In genomic region chr19:38114651-38115050, GRCh38 we compare ENCODE assay signal across 22 cellular contexts.
DNase-seq lines count a peak whose midpoint lies in the region; ATAC-seq and TF ChIP-seq lines count a peak whose summit lies in the region.
"Had no signal": no experiment of that assay in that cellular context is flagged by ENCODE, and none has a peak within 500 bp of the region (broad histone marks: within the 10 kb centered on the region; RNA-seq: fewer than 3 reads in every experiment).

No MANE protein-coding gene starts in this region.

- peaks cover 9% of the 10 kb centered on the region for H3K4me1 ChIP-seq in CD4-positive, CD25-positive, alpha-beta regulatory T cell (ENCODE audit: control insufficient read depth, insufficient read depth, low read length, poor library complexity, severe bottlenecking)
- H3K4me1 ChIP-seq in neural progenitor cell: no peaks in the 10 kb centered on the region
- H3K4me1 ChIP-seq: BE2C had no signal

- H3K27ac Mint-ChIP-seq in T-helper 2 cell treated with Interferon-gamma antibody and Interleukin-4, amounts not matched to agents 5 μg/mL and 100 μg/mL, for 36 hours: peak overlapping the region; percentile 26
- H3K27ac Mint-ChIP-seq in CD4-positive, CD25-positive, alpha-beta regulatory T cell: peak overlapping the region in 2 of 3 donors; percentile 32 to 51
- H3K27ac Mint-ChIP-seq in T-helper 17 cell: peak overlapping the region; percentile 27
- peak overlapping the region; percentile 16 for H3K27ac Mint-ChIP-seq in neural progenitor cell
- H3K27ac Mint-ChIP-seq: CD8-positive, alpha-beta T cell had no signal

- no peaks in the 10 kb centered on the region for H3K27me3 Mint-ChIP-seq in T-helper 2 cell treated with Interferon-gamma antibody and Interleukin-4, amounts not matched to agents 5 μg/mL and 100 μg/mL, for 36 hours (ENCODE audit: low read depth)
- no peaks in the 10 kb centered on the region for H3K27me3 Mint-ChIP-seq in CD4-positive, CD25-positive, alpha-beta regulatory T cell
- no peaks in the 10 kb centered on the region for H3K27me3 Mint-ChIP-seq in T-helper 17 cell
- peaks cover 8% of the 10 kb centered on the region for H3K27me3 Mint-ChIP-seq in neural progenitor cell (ENCODE audit: insufficient read depth, low read depth)

- no peak overlapping the region for H3K4me3 Mint-ChIP-seq in T-helper 2 cell treated with Interferon-gamma antibody and Interleukin-4, amounts not matched to agents 5 μg/mL and 100 μg/mL, for 36 hours
- no peak overlapping the region for H3K4me3 Mint-ChIP-seq in CD4-positive, CD25-positive, alpha-beta regulatory T cell
- no peak overlapping the region for H3K4me3 Mint-ChIP-seq in T-helper 17 cell
- H3K4me3 Mint-ChIP-seq in neural progenitor cell: no peak overlapping the region
- H3K4me3 Mint-ChIP-seq: CD8-positive, alpha-beta T cell had no signal

- no peak overlapping the region for H2AFZ ChIP-seq in neural progenitor cell (replicated peaks)

- H3K4me2 ChIP-seq in neural progenitor cell: no peak overlapping the region

- H4K20me1 ChIP-seq in neural progenitor cell (ENCODE audit: low read depth): no peaks in the 10 kb centered on the region

- no peaks in the 10 kb centered on the region for H3K9me3 ChIP-seq in CD4-positive, CD25-positive, alpha-beta regulatory T cell (ENCODE audit: control insufficient read depth in 2 of 2, low read length in 2 of 2)
- H3K9me3 ChIP-seq in T-helper 17 cell (ENCODE audit: control insufficient read depth, low read length, poor library complexity, severe bottlenecking): no peaks in the 10 kb centered on the region
- no peaks in the 10 kb centered on the region for H3K9me3 ChIP-seq in neural progenitor cell (ENCODE audit: low read depth)
- H3K9me3 ChIP-seq: BE2C had no signal

- no peak for TF ChIP-seq CTCF in neural progenitor cell (IDR thresholded peaks at IDR 0.05)

- no peaks in the 10 kb centered on the region for H3K27me3 ChIP-seq in CD4-positive, CD25-positive, alpha-beta regulatory T cell (ENCODE audit: control insufficient read depth, insufficient read depth, low read length)
- H3K27me3 ChIP-seq in neural progenitor cell: no peaks in the 10 kb centered on the region
- H3K27me3 ChIP-seq: BE2C had no signal

- peaks cover 14% of the 10 kb centered on the region for H3K36me3 Mint-ChIP-seq in T-helper 2 cell treated with Interferon-gamma antibody and Interleukin-4, amounts not matched to agents 5 μg/mL and 100 μg/mL, for 36 hours (ENCODE audit: low read depth)
- H3K36me3 Mint-ChIP-seq in CD4-positive, CD25-positive, alpha-beta regulatory T cell: peaks cover 45% of the 10 kb centered on the region
- H3K36me3 Mint-ChIP-seq in T-helper 17 cell (ENCODE audit: low read depth) (no peaks in the 10 kb centered on the region), neural progenitor cell (peaks cover 27% of the 10 kb centered on the region)

- no peaks in the 10 kb centered on the region for H3K79me2 ChIP-seq in neural progenitor cell (ENCODE audit: low read depth)

- no peak overlapping the region for H3K4me3 ChIP-seq in CD4-positive, CD25-positive, alpha-beta regulatory T cell (ENCODE audit: low read depth, low read length)
- no peak overlapping the region for H3K4me3 ChIP-seq in neural progenitor cell

- peaks cover 26% of the 10 kb centered on the region for H3K36me3 ChIP-seq in CD4-positive, CD25-positive, alpha-beta regulatory T cell (ENCODE audit: control insufficient read depth, insufficient read depth, low read length)
- H3K36me3 ChIP-seq in neural progenitor cell: no peaks in the 10 kb centered on the region

- ATAC-seq in CD4-positive, CD25-positive, alpha-beta regulatory T cell (ENCODE audit: low read depth in 2 of 2): no peak
- ATAC-seq in T-helper 17 cell (no peak), GM21515 (IDR thresholded peaks at IDR 0.05; ENCODE audit: unreplicated experiment) (no peak)
- ATAC-seq: CD8-positive, alpha-beta T cell; HepG2; PC-3 had no signal

- no peak overlapping the region for H3K27ac ChIP-seq in CD4-positive, CD25-positive, alpha-beta regulatory T cell (ENCODE audit: insufficient read depth, low read length, poor library complexity, severe bottlenecking)
- H3K27ac ChIP-seq in neural progenitor cell: no peak overlapping the region
- H3K27ac ChIP-seq: 22Rv1 had no signal

- H3F3A ChIP-seq in neural progenitor cell (ENCODE audit: low read depth): peaks cover 4% of the 10 kb centered on the region

- H3K9me3 Mint-ChIP-seq in T-helper 2 cell treated with Interferon-gamma antibody and Interleukin-4, amounts not matched to agents 5 μg/mL and 100 μg/mL, for 36 hours: peaks cover 6% of the 10 kb centered on the region
- peaks cover 0 to 5% (median 0%) of the 10 kb centered on the region in 7 donors for H3K9me3 Mint-ChIP-seq in CD4-positive, CD25-positive, alpha-beta regulatory T cell
- H3K9me3 Mint-ChIP-seq in neural progenitor cell: peaks cover 3% of the 10 kb centered on the region
- H3K9me3 Mint-ChIP-seq: CD8-positive, alpha-beta T cell had no signal

- peak overlapping the region; percentile 32 for H3K9ac ChIP-seq in neural progenitor cell

- no peak for DNase-seq in T-helper 2 cell treated with Interferon-gamma antibody and Interleukin-4, amounts not matched to agents 5 μg/mL and 100 μg/mL, for 36 hours (ENCODE audit: low spot score)
- DNase-seq in T-helper 2 cell (no peak), T-helper 17 cell (no peak), neural progenitor cell (ENCODE audit: low spot score) (no peak), DMS53 treated with DMSO at 0.1 percent for 48 hours (lab: John Stamatoyannopoulos, UW; ENCODE audit: unreplicated experiment) (no peak), hypothalamus (lab: John Stamatoyannopoulos, UW) (no peak)
- DNase-seq in CD4-positive, CD25-positive, alpha-beta regulatory T cell: no peak
- DNase-seq: BE2C; Calu3; CD8-positive, alpha-beta T cell; EL; KG1; NCI-H1436; NCI-H1930; NCI-H226; NCI-H524; NCI-H82; PC-3; RPMI8226 had no signal

- peaks cover 11% of the 10 kb centered on the region for H3K4me1 Mint-ChIP-seq in T-helper 2 cell treated with Interferon-gamma antibody and Interleukin-4, amounts not matched to agents 5 μg/mL and 100 μg/mL, for 36 hours (ENCODE audit: low read depth)
- peaks cover 0 to 20% (median 8%) of the 10 kb centered on the region in 4 donors for H3K4me1 Mint-ChIP-seq in CD4-positive, CD25-positive, alpha-beta regulatory T cell
- H3K4me1 Mint-ChIP-seq in T-helper 17 cell: peaks cover 14% of the 10 kb centered on the region
- H3K4me1 Mint-ChIP-seq in neural progenitor cell: no peaks in the 10 kb centered on the region
